Comparison of ENCODE assay signal across 10 cellular contexts in genomic region chr7:102933763-102934162, GRCh38.
DNase-seq lines count a peak whose midpoint lies in the region; ATAC-seq and TF ChIP-seq lines count a peak whose summit lies in the region.
"Had no signal": no experiment of that assay in that cellular context is flagged by ENCODE, and none has a peak within 500 bp of the region (broad histone marks: within the 10 kb centered on the region; RNA-seq: fewer than 3 reads in every experiment).

No MANE protein-coding gene starts in this region.

- no peak for TF ChIP-seq CTCF in choroid plexus epithelial cell (conservative IDR thresholded peaks at IDR 0.05; ENCODE audit: low read depth, low read length)

- H3K4me3 ChIP-seq in choroid plexus epithelial cell (ENCODE audit: low read depth, low read length): no peak overlapping the region
- H3K4me3 ChIP-seq in skin epidermis: no peak overlapping the region

- ATAC-seq in GM18519 (IDR thresholded peaks at IDR 0.05; ENCODE audit: low FRiP score, unreplicated experiment): no peak

- DNase-seq in GOT3 (lab: John Stamatoyannopoulos, UW): peak; percentile 55
- DNase-seq in choroid plexus epithelial cell (ENCODE audit: low read depth): peak; percentile 97
- peak; percentile 57 for DNase-seq in iPS-NIHi11 (ENCODE audit: low spot score)
- no peak for DNase-seq in NOMO-1 treated with DMSO at 0.1 percent for 48 hours (lab: John Stamatoyannopoulos, UW; ENCODE audit: unreplicated experiment)
- DNase-seq in NCI-H526 (lab: John Stamatoyannopoulos, UW): no peak
- DNase-seq in erythroblast (lab: John Stamatoyannopoulos, UW): no peak
- DNase-seq: activated naive CD8-positive, alpha-beta T cell treated with anti-CD3 and anti-CD28 coated beads, Interleukin-2, amount 10 ng/mL, durations not matched to agents 7 days and 5 days; KG1 had no signal

- H3K27ac ChIP-seq in skin epidermis: peak overlapping the region in 15 of 21 experiments; percentile 1 to 76 (median 56)

- TF ChIP-seq POLR2A in erythroblast (IDR thresholded peaks at IDR 0.05; ENCODE audit: low read length): no peak

Comparison
In these comparisons a context has a peak if more than half of its experiments do, and no peak if none do; other contexts are left out.
1. DNase-seq: peak in GOT3 (single experiment), choroid plexus epithelial cell (single experiment) and iPS-NIHi11 (single experiment); none in NOMO-1 treated with DMSO at 0.1 percent for 48 hours (single experiment), NCI-H526 (0 of 2) and erythroblast (0 of 2).